Comparison of ENCODE assay signal across 9 cellular contexts in the genomic region with DNA sequence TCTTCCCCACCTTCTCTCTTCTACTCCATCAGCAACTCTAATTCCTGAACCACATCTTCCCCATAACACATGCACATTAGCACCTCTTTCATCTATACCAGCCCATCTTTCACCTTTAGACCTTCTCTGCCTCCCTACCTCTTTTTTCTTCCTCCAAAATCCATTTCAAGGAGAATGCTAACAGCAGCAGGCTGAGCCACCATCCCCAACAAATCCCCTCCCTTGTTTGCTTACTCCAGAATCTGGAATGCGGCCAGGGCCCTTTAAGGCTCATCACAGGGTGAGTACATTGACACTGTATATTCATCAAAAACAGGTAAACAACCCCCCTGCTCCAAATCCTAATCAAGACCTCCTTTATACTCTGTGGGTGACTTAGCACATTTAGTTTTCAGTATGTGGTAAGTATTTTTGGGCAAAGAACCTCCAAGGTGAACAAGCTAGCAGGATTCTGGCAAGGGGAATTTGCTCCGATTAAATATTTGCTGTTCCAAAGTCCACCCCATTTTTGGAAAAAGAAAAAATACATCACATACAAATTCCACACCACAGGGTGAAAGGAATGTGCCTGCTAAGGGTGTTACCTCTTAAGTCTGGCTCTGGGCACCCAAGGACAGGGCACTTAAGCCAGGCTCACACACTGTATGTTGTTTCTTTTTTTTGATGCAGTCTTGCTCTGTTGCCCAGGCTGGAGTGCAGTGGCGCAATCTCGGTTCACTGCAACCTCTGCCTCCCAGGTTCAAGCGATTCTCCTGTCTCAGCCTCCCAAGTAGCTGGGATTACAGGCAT.
DNase-seq lines count a peak whose midpoint lies in the region; ATAC-seq and TF ChIP-seq lines count a peak whose summit lies in the region.
"Had no signal": no experiment of that assay in that cellular context is flagged by ENCODE, and none has a peak within 500 bp of the region (broad histone marks: within the 10 kb centered on the region; RNA-seq: fewer than 3 reads in every experiment).

No MANE protein-coding gene starts in this region.

- no peak for ATAC-seq in activated CD8-positive, alpha-beta T cell treated with anti-CD3 and anti-CD28 coated beads for 36 hours
- ATAC-seq in mucosa of descending colon, result peak; percentile 51
- no peak for ATAC-seq in HG02970 (IDR thresholded peaks at IDR 0.05; ENCODE audit: low FRiP score, unreplicated experiment)

- peak overlapping the region; percentile 47 for H3K4me3 Mint-ChIP-seq in activated CD8-positive, alpha-beta T cell treated with anti-CD3 and anti-CD28 coated beads for 36 hours

- no peak overlapping the region for H3K4me3 ChIP-seq in mucosa of descending colon

- DNase-seq in COR-L47 (lab: John Stamatoyannopoulos, UW), result peak; percentile 86
- DNase-seq in activated CD8-positive, alpha-beta T cell treated with anti-CD3 and anti-CD28 coated beads for 36 hours, result no peak
- peak in 2 of 3 donors; percentile 57 to 74 for DNase-seq in mucosa of descending colon
- no peak for DNase-seq in GOT3 (lab: John Stamatoyannopoulos, UW)
- DNase-seq in AML-193 (lab: John Stamatoyannopoulos, UW), result no peak
- DNase-seq in dedifferentiated amniotic fluid mesenchymal stem cell (ENCODE audit: extremely low spot score), result no peak
- DNase-seq: NCI-H187 treated with DMSO at 0.1 percent for 48 hours had no signal

- H3K36me3 ChIP-seq in KOPT-K1 (ENCODE audit: insufficient read depth, low read length) (peaks cover 8% of the 10 kb centered on the region; the same call in 1 of the 2 replicates), mucosa of descending colon (ENCODE audit: low read depth) (no peaks in the 10 kb centered on the region)

- H3K36me3 Mint-ChIP-seq in activated CD8-positive, alpha-beta T cell treated with anti-CD3 and anti-CD28 coated beads for 36 hours (ENCODE audit: low read depth), result peaks cover 29% of the 10 kb centered on the region

- H3K27me3 Mint-ChIP-seq in activated CD8-positive, alpha-beta T cell treated with anti-CD3 and anti-CD28 coated beads for 36 hours, result no peaks in the 10 kb centered on the region

- intact Hi-C loops in activated CD8-positive, alpha-beta T cell treated with anti-CD3 and anti-CD28 coated beads for 36 hours (cut with micrococcal nuclease), result loop anchor here (5.0 kb wide), 1 partner anchor 33 kb away; no protein-coding TSS in a partner anchor
- intact Hi-C loops in mucosa of descending colon (cut with DNase I, micrococcal nuclease), result loop anchor here in 1 of 2 donors (10.0 kb wide), 1 partner anchor 70 kb away; a partner anchor contains a TSS

- no peaks in the 10 kb centered on the region for H3K9me3 Mint-ChIP-seq in activated CD8-positive, alpha-beta T cell treated with anti-CD3 and anti-CD28 coated beads for 36 hours

- no peak for TF ChIP-seq CTCF in activated CD8-positive, alpha-beta T cell treated with anti-CD3 and anti-CD28 coated beads for 36 hours (IDR thresholded peaks at IDR 0.05)
- TF ChIP-seq CTCF in mucosa of descending colon (IDR thresholded peaks at IDR 0.05), result no peak

- H3K4me1 ChIP-seq in mucosa of descending colon (ENCODE audit: low read depth), result peaks cover 75% of the 10 kb centered on the region

- POLR2A ChIA-PET in activated CD8-positive, alpha-beta T cell treated with anti-CD3 and anti-CD28 coated beads for 36 hours (lab: Charles Lee), result interaction anchor here (0.9 to 4.8 kb wide), 8 partner anchors 9 to 88 kb away, joined by 3 to 19 read pairs (median 6); a partner anchor contains a TSS

- H3K9me3 ChIP-seq in KOPT-K1 (ENCODE audit: insufficient read depth, low read length, poor library complexity, severe bottlenecking) (no peaks in the 10 kb centered on the region), mucosa of descending colon (no peaks in the 10 kb centered on the region)

- peak overlapping the region; percentile 97 for H3K27ac ChIP-seq in KOPT-K1 (ENCODE audit: low read depth, low read length, poor library complexity, severe bottlenecking)

- CTCF ChIA-PET in activated CD8-positive, alpha-beta T cell treated with anti-CD3 and anti-CD28 coated beads for 36 hours (lab: Charles Lee), result interaction anchor here (0.9 to 1.9 kb wide), 4 partner anchors 10 to 93 kb away, joined by 3 to 4 read pairs (median 4); no protein-coding TSS in a partner anchor

- H3K4me1 Mint-ChIP-seq in activated CD8-positive, alpha-beta T cell treated with anti-CD3 and anti-CD28 coated beads for 36 hours (ENCODE audit: low read depth), result peaks cover 86% of the 10 kb centered on the region

- H3K27ac Mint-ChIP-seq in activated CD8-positive, alpha-beta T cell treated with anti-CD3 and anti-CD28 coated beads for 36 hours, result peak overlapping the region; percentile 86

Comparison
In these comparisons a context has a peak if more than half of its experiments do, and no peak if none do; other contexts are left out.
1. DNase-seq: peak in COR-L47 (single experiment) and mucosa of descending colon (2 of 3); none in activated CD8-positive, alpha-beta T cell treated with anti-CD3 and anti-CD28 coated beads for 36 hours (single experiment), GOT3 (single experiment), AML-193 (0 of 2) and dedifferentiated amniotic fluid mesenchymal stem cell (single experiment).